ENCODE assay signal across 26 cellular contexts in the genomic region with DNA sequence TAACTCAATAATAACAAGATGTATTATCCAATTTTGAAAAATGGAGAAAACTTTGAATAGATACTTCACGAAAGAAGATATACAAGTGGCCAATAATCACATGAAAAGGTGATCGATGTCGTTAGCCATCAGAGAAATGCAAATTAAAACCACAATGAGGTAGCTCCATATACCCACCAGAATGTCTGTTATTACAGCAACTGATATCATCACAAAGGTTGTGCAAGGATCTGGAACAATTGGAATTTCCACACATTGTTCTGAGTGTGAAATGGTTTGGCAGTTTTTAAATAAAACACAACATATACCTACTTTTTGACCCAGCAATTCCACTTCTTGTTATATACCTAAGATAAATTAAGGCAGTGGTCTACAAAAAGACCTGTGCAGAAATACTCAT.
A peak's percentile ranks its signal among the peaks of the same experiment; 100 is the strongest.
DNase-seq lines count a peak whose midpoint lies in the region; ATAC-seq, FAIRE-seq and TF ChIP-seq lines count a peak whose summit lies in the region.
"Had no signal": no experiment of that assay in that cellular context is flagged by ENCODE, and none has a peak within 500 bp of the region (broad histone marks: within the 10 kb centered on the region; RNA-seq: fewer than 3 reads in every experiment).

No MANE protein-coding gene starts in this region.

- RAD21 ChIA-PET in GM12878 (lab: Charles Lee; ENCODE audit: unreplicated experiment) = interaction anchor here (1.3 kb wide), 1 partner anchor 24 kb away, joined by 3 read pairs; no protein-coding TSS in a partner anchor

- peaks cover 0 to 4% (median 0%) of the 10 kb centered on the region in 6 donors for H3K9me3 Mint-ChIP-seq in immature natural killer cell
- H3K9me3 Mint-ChIP-seq: CD4-positive, alpha-beta T cell; HFFc6 had no signal

- no peak overlapping the region for H3K27ac Mint-ChIP-seq in immature natural killer cell
- H3K27ac Mint-ChIP-seq: CD14-positive monocyte; CD4-positive, alpha-beta T cell; HFFc6 had no signal

- H3K27me3 ChIP-seq in GM12878 (replicated peaks in 1 of 2; ENCODE audit: control insufficient read depth in 2 of 2, insufficient read depth in 2 of 2, low read length in 1 of 2) = no peaks in the 10 kb centered on the region
- no peaks in the 10 kb centered on the region for H3K27me3 ChIP-seq in upper lobe of left lung
- H3K27me3 ChIP-seq: BE2C had no signal

- H3K9me3 ChIP-seq in A549 (no peaks in the 10 kb centered on the region), GM12878 (replicated peaks; ENCODE audit: control insufficient read depth, insufficient read depth, low read length) (no peaks in the 10 kb centered on the region), upper lobe of left lung (no peaks in the 10 kb centered on the region)
- H3K9me3 ChIP-seq: BE2C; BLaER1 treated with 17β-estradiol and CSF1 and Interleukin-3, amounts not matched to agents 10 nM and 100 nM; HAP-1 had no signal

- no peak for TF ChIP-seq CTCF in A549 (IDR thresholded peaks at IDR 0.05)
- no peak for TF ChIP-seq CTCF in GM12878 (IDR thresholded peaks at IDR 0.05 in 2 of 3, conservative IDR thresholded peaks at IDR 0.05 in 1 of 3; ENCODE audit: control insufficient read depth in 2 of 3, extremely low read depth in 1 of 3, insufficient read depth in 1 of 3, low read depth in 3 of 3, low read length in 3 of 3)
- no peak for TF ChIP-seq CTCF in GM13976 (IDR thresholded peaks at IDR 0.05; ENCODE audit: borderline replicate concordance, control extremely low read depth, extremely low read depth, insufficient read depth, missing control alignments)
- TF ChIP-seq CTCF in upper lobe of left lung (IDR thresholded peaks at IDR 0.05) = no peak

- no peaks in the 10 kb centered on the region for H4K20me1 ChIP-seq in GM12878 (ENCODE audit: control insufficient read depth, insufficient read depth)
- H4K20me1 ChIP-seq: BLaER1 treated with 17β-estradiol and CSF1 and Interleukin-3, amounts not matched to agents 10 nM and 100 nM had no signal

- ATAC-seq in A549 (no peak), GM12878 (peak; percentile 25; the same call in 2 of the 3 replicates), upper lobe of left lung (ENCODE audit: low FRiP score in 2 of 2) (no peak)

- no peak for TF ChIP-seq POLR2A in A549 (IDR thresholded peaks at IDR 0.05; ENCODE audit: low read length)
- no peak for TF ChIP-seq POLR2A in GM12878 (IDR thresholded peaks at IDR 0.05; ENCODE audit: low read depth, low read length)
- TF ChIP-seq POLR2A in upper lobe of left lung (IDR thresholded peaks at IDR 0.05) = no peak

- no TSS peak for BruUV-seq in GM12878 (replicated peaks; lab: Mats Ljungman, UMichigan)

- H3K4me3 Mint-ChIP-seq in immature natural killer cell = no peak overlapping the region
- H3K4me3 Mint-ChIP-seq: CD14-positive monocyte; CD4-positive, alpha-beta T cell; HFFc6 had no signal

- 87% methylated on average over 3 of the region's 3 CpGs for WGBS in A549 (ENCODE audit: missing lambda C conversion rate)
- whole genome bisulfite sequencing in GM12878 (ENCODE audit: insufficient coverage, insufficient replicate concordance, low lambda C conversion rate, missing lambda C conversion rate) = 34% methylated on average over 3 of the region's 3 CpGs
- 81 to 89% methylated on average over 3 of the region's 3 CpGs for WGBS in upper lobe of left lung, 2 donors

- no peak overlapping the region for H2AFZ ChIP-seq in GM12878 (ENCODE audit: control insufficient read depth, low read depth, low read length)

- no peak overlapping the region for H3K9ac ChIP-seq in GM12878 (ENCODE audit: control insufficient read depth, insufficient read depth, low read length)
- H3K9ac ChIP-seq: BLaER1 treated with 17β-estradiol and CSF1 and Interleukin-3, amounts not matched to agents 10 nM and 100 nM had no signal

- H3K27me3 Mint-ChIP-seq in immature natural killer cell (ENCODE audit: low read depth in 3 of 3) = peaks cover 0 to 10% (median 4%) of the 10 kb centered on the region in 3 donors
- H3K27me3 Mint-ChIP-seq: CD4-positive, alpha-beta T cell had no signal

- H3K27ac ChIP-seq in A549 = no peak overlapping the region
- H3K27ac ChIP-seq in GM12878 (ENCODE audit: control insufficient read depth, insufficient read depth) = no peak overlapping the region
- no peak overlapping the region for H3K27ac ChIP-seq in upper lobe of left lung
- H3K27ac ChIP-seq: 22Rv1; BLaER1 treated with 17β-estradiol and CSF1 and Interleukin-3, amounts not matched to agents 10 nM and 100 nM had no signal

- SMC1A ChIA-PET in GM12878 (lab: Charles Lee; ENCODE audit: uncharacterized antibody, unreplicated experiment) = interaction anchor here (0.6 to 1.4 kb wide), 2 partner anchors 707 to 1003 kb away, joined by 3 to 4 read pairs; no protein-coding TSS in a partner anchor

- no peaks in the 10 kb centered on the region for H3K4me1 ChIP-seq in A549
- no peaks in the 10 kb centered on the region; the same call in 1 of the 2 replicates for H3K4me1 ChIP-seq in GM12878 (ENCODE audit: control insufficient read depth, insufficient read depth, low read length)
- no peaks in the 10 kb centered on the region for H3K4me1 ChIP-seq in upper lobe of left lung
- H3K4me1 ChIP-seq: BE2C; BLaER1 treated with 17β-estradiol and CSF1 and Interleukin-3, amounts not matched to agents 10 nM and 100 nM; HAP-1 had no signal

- CTCF ChIA-PET in A549 (lab: Yijun Ruan, JAX) = no interaction called here
- CTCF ChIA-PET in GM12878 (lab: Yijun Ruan, JAX) = interaction anchor here (0.9 to 2.6 kb wide), 4 partner anchors 13 to 821 kb away, joined by 3 to 9 read pairs (median 6); no protein-coding TSS in a partner anchor

- in situ Hi-C loops in GM12878 (cut with MboI) = no loop called here
- in situ Hi-C loops in GM13976 (cut with MboI; ENCODE audit: low sequenced_read_pairs, unreplicated experiment) = no loop called here

- H3K4me2 ChIP-seq in A549 (no peak overlapping the region), GM12878 (ENCODE audit: control insufficient read depth, insufficient read depth) (no peak overlapping the region)
- H3K4me2 ChIP-seq: BLaER1 treated with 17β-estradiol and CSF1 and Interleukin-3, amounts not matched to agents 10 nM and 100 nM had no signal

- no peaks in the 10 kb centered on the region for H3K36me3 ChIP-seq in GM12878 (ENCODE audit: control insufficient read depth in 2 of 2, insufficient read depth in 2 of 2, low read length in 1 of 2)
- no peaks in the 10 kb centered on the region for H3K36me3 ChIP-seq in upper lobe of left lung
- H3K36me3 ChIP-seq: BE2C; BLaER1 treated with 17β-estradiol and CSF1 and Interleukin-3, amounts not matched to agents 10 nM and 100 nM had no signal

- FAIRE-seq in A549 (lab: Jason Lieb, UNC) = peak; percentile 51
- FAIRE-seq in GM12878 (lab: Jason Lieb, UNC) = no peak
- FAIRE-seq: A204.1, G401.6, GM18507, H54 had no signal

- H3K79me2 ChIP-seq in GM12878 (ENCODE audit: control insufficient read depth, insufficient read depth, low read length) = no peaks in the 10 kb centered on the region

- TF ChIP-seq EP300 in A549 (IDR thresholded peaks at IDR 0.05) (no peak), GM12878 (IDR thresholded peaks at IDR 0.05; ENCODE audit: borderline replicate concordance in 1 of 2, control insufficient read depth in 1 of 2, low read depth in 2 of 2, low read length in 2 of 2) (no peak), upper lobe of left lung (IDR thresholded peaks at IDR 0.05) (no peak)

- TF ChIP-seq RAD21 in A549 (conservative IDR thresholded peaks at IDR 0.05 in 1 of 2, IDR thresholded peaks at IDR 0.05 in 1 of 2) (no peak), GM12878 (IDR thresholded peaks at IDR 0.05; ENCODE audit: insufficient read depth, low read depth, low read length) (no peak)

- intact Hi-C loops in GM12878 (cut with micrococcal nuclease; ENCODE audit: unreplicated experiment) = no loop called here

- DNase-seq in A549 (ENCODE audit: low read depth in 1 of 2, low spot score in 1 of 2) (no peak), GM12878 (ENCODE audit: low read depth, low spot score) (no peak), dermis blood vessel endothelial cell (peak; percentile 10), iris pigment epithelial cell (ENCODE audit: low read depth) (peak; percentile 1), DMS 273 (lab: John Stamatoyannopoulos, UW; ENCODE audit: unreplicated experiment) (no peak), GM13976 (ENCODE audit: low spot score) (no peak), immature natural killer cell (no peak), upper lobe of left lung (no peak)
- DNase-seq: ACHN; AML-193; BE2C; Calu3; CD4-positive, alpha-beta T cell; COR-L47; DMS153; DND-41; GOT3; HFFc6 had no signal

- H3K4me3 ChIP-seq in A549 (no peak overlapping the region), GM12878 (no peak overlapping the region), upper lobe of left lung (no peak overlapping the region)
- H3K4me3 ChIP-seq: BLaER1 treated with 17β-estradiol and CSF1 and Interleukin-3, amounts not matched to agents 10 nM and 100 nM; HAP-1 had no signal

- no peaks in the 10 kb centered on the region for H3K4me1 Mint-ChIP-seq in immature natural killer cell
- H3K4me1 Mint-ChIP-seq: CD14-positive monocyte had no signal

- H3K36me3 Mint-ChIP-seq in immature natural killer cell = no peaks in the 10 kb centered on the region
- H3K36me3 Mint-ChIP-seq: CD14-positive monocyte had no signal

- POLR2A ChIA-PET in A549 (lab: Yijun Ruan, JAX) (no interaction called here), GM12878 (lab: Charles Lee) (no interaction called here)

TF ChIP-seq in A549, 52 proteins besides CTCF, POLR2A, EP300 and RAD21 (continues in another document):
- TF ChIP-seq, protein P1, sequence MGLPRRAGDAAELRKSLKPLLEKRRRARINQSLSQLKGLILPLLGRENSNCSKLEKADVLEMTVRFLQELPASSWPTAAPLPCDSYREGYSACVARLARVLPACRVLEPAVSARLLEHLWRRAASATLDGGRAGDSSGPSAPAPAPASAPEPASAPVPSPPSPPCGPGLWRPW (IDR thresholded peaks at IDR 0.05) = no peak
- TF ChIP-seq TFCP2L1 (CRISPR knock-in tag; IDR thresholded peaks at IDR 0.05) = no peak

TF ChIP-seq in GM12878, 131 proteins besides CTCF, POLR2A, EP300 and RAD21 (continues in another document):
- TF ChIP-seq NFIC (IDR thresholded peaks at IDR 0.05; ENCODE audit: low read depth, low read length) = peak; percentile 42; the same call in 1 of the 2 replicates
- TF ChIP-seq JUNB (IDR thresholded peaks at IDR 0.05) = 0 out of 2 replicates have a peak, but pooled peaks have one; percentile 28
- TF ChIP-seq RUNX3 (IDR thresholded peaks at IDR 0.05; ENCODE audit: low read length) = peak; percentile 59; the same call in 1 of the 2 replicates
- TF ChIP-seq PML (IDR thresholded peaks at IDR 0.05; ENCODE audit: low read length) = no peak
- no peak for TF ChIP-seq TCF12 (IDR thresholded peaks at IDR 0.05; ENCODE audit: low read depth, low read length)
- no peak for TF ChIP-seq BCL11A (IDR thresholded peaks at IDR 0.05; ENCODE audit: low read depth, low read length)
- no peak for TF ChIP-seq HDGF (IDR thresholded peaks at IDR 0.05)
- TF ChIP-seq NRF1 (conservative IDR thresholded peaks at IDR 0.05; ENCODE audit: low read depth, low read length) = no peak
- TF ChIP-seq CREM (IDR thresholded peaks at IDR 0.05; ENCODE audit: low read depth) = 0 out of 2 replicates have a peak, but pooled peaks have one; percentile 10

Comparison
In these comparisons a context has a peak if more than half of its experiments do, and no peak if none do; other contexts are left out.
1. DNase-seq: peak in dermis blood vessel endothelial cell (single experiment) and iris pigment epithelial cell (single experiment); none in A549 (0 of 2), GM12878 (single experiment), DMS 273 (single experiment), GM13976 (single experiment), immature natural killer cell (0 of 3) and upper lobe of left lung (0 of 2).
2. Of the 24 proteins assayed by ChIP-seq in both GM12878 and A549: peak only in GM12878: JUNB; only in A549: none; in both: none; in neither: 23.